9 cellular contexts compared by ENCODE assay signal in the genomic region with DNA sequence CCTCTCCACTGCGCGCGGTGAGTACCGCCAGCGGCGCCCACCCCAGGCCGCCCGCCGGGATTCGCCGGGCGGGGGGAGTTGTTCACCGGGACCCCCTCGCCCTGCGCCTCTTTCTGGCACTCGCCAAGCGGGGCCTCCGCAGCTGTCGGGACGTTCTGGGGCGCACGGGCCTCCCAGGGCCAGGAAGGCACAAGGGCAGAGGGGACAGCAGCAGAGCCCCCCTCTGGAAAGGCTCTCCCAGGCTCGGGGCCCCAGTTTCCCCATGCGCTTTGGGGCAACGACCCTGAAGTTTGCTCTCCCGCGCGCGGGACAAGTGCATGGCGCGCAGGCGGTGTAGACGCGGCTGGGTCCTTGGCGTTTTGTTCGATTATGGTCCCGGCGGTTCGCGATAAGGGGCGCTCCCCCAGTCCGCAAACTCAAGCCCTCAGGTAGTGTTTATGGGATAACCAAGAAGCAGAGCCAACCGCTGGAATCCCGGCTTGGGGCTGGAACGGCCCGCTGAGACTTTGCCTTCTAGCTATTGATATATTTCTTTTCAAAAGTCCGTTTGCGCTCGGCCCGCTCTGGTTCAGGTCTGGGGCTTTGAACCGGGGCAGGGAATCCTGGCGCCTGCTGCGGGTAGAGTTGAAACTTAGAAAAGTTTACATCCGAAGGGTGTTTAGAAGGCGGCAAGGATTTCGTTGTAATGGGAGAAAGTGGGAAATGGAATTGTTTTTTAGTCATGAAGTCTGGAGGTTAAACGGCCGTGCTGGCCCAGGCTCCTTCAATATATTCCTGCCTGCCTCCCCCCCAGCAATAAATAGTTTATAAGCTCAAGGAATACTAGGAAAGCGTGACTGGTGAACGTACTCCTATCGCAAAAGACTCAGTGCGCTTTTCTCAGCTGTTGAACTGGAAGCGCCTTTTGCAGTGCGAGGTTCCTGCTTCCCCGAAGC. TPM values are rescaled to one million over a fixed set of nuclear protein-coding genes. Genes with fewer than 3 reads are reported as not detected.
DNase-seq lines count a peak whose midpoint lies in the region; ATAC-seq and TF ChIP-seq lines count a peak whose summit lies in the region.
"Had no signal": no experiment of that assay in that cellular context is flagged by ENCODE, and none has a peak within 500 bp of the region (broad histone marks: within the 10 kb centered on the region; RNA-seq: fewer than 3 reads in every experiment).

No MANE protein-coding gene starts in this region.

- intact Hi-C loops in posterior vena cava (cut with DNase I): no loop called here

- peaks cover 0 to 2% (median 0%) of the 10 kb centered on the region in 3 donors for H3K4me1 Mint-ChIP-seq in T-cell
- H3K4me1 Mint-ChIP-seq: stimulated activated naive CD8-positive, alpha-beta T cell treated with anti-CD3 and anti-CD28 coated beads, Interleukin-15, amount 100 ng/mL, for 72 hours had no signal

- H3K4me3 Mint-ChIP-seq in T-cell: no peak overlapping the region
- H3K4me3 Mint-ChIP-seq: stimulated activated naive CD8-positive, alpha-beta T cell treated with anti-CD3 and anti-CD28 coated beads, Interleukin-15, amount 100 ng/mL, for 72 hours had no signal

- H3K36me3 Mint-ChIP-seq in T-cell: no peaks in the 10 kb centered on the region

- peak; percentile 62 for DNase-seq in Daoy (ENCODE audit: low read depth)
- DNase-seq in NCI-H82 treated with DMSO at 0.1 percent for 48 hours (lab: John Stamatoyannopoulos, UW; ENCODE audit: unreplicated experiment): peak; percentile 78
- DNase-seq in foreskin fibroblast: peak in 1 of 2 donors; percentile 58
- DNase-seq in posterior vena cava (ENCODE audit: low spot score): peak; percentile 83
- no peak for DNase-seq in T-cell
- DNase-seq: stimulated activated naive CD8-positive, alpha-beta T cell treated with anti-CD3 and anti-CD28 coated beads, Interleukin-15, amount 100 ng/mL, for 72 hours had no signal

- H3K4me3 ChIP-seq in foreskin fibroblast (ENCODE audit: low read depth in 1 of 2, low read length in 2 of 2): peak overlapping the region; percentile 30 to 52

- TF ChIP-seq CTCF in foreskin fibroblast (IDR thresholded peaks at IDR 0.05; ENCODE audit: low read depth, low read length): no peak

- H3K27me3 Mint-ChIP-seq in T-cell: peaks cover 41 to 67% of the 10 kb centered on the region in 2 donors

- ATAC-seq in T-cell (replicated peaks in 1 of 4) (no peak), GM21367 (IDR thresholded peaks at IDR 0.05; ENCODE audit: unreplicated experiment) (no peak), HG02885 (IDR thresholded peaks at IDR 0.05; ENCODE audit: poor library complexity, unreplicated experiment) (no peak), GM18511 (IDR thresholded peaks at IDR 0.05; ENCODE audit: unreplicated experiment) (no peak)
- ATAC-seq: stimulated activated naive CD8-positive, alpha-beta T cell treated with anti-CD3 and anti-CD28 coated beads, Interleukin-15, amount 100 ng/mL, for 72 hours had no signal

- H3K27ac Mint-ChIP-seq in T-cell: no peak overlapping the region
- H3K27ac Mint-ChIP-seq: stimulated activated naive CD8-positive, alpha-beta T cell treated with anti-CD3 and anti-CD28 coated beads, Interleukin-15, amount 100 ng/mL, for 72 hours had no signal

- CTCF ChIA-PET in T-cell (lab: Charles Lee): no interaction called here

- POLR2A ChIA-PET in T-cell (lab: Charles Lee): no interaction called here

- H3K9me3 Mint-ChIP-seq in T-cell: peaks cover 0 to 8% (median 5%) of the 10 kb centered on the region in 3 donors

RNA-seq across cellular contexts. Expression of a gene that starts 0.6 kb away (rescaled TPM):
- total RNA-seq in Daoy (2014; rRNA removed; shearing (Covaris generic)): 1.7 and 3.8 TPM in 2 replicates
- total RNA-seq in posterior vena cava (10 to 100 TPM in 1 of 2 donors, 1 to 10 TPM in 1; 9.1 to 14.4 TPM), T-cell (not detected)

Comparison
In these comparisons a context has a peak if more than half of its experiments do, and no peak if none do; other contexts are left out.
1. DNase-seq: peak in Daoy (single experiment), NCI-H82 treated with DMSO at 0.1 percent for 48 hours (single experiment) and posterior vena cava (single experiment); none in T-cell (0 of 34).